Comparison of ENCODE assay signal across 8 cellular contexts in genomic region chr7:192035-192649, GRCh38. TPM values are rescaled to one million over a fixed set of nuclear protein-coding genes. Genes with fewer than 3 reads are reported as not detected.
DNase-seq lines count a peak whose midpoint lies in the region; ATAC-seq, FAIRE-seq and TF ChIP-seq lines count a peak whose summit lies in the region.

Gene FAM20C (plus strand): TSS chr7:192571. CDS start chr7:193200, 629 bp downstream.

- no peaks in the 10 kb centered on the region for H3K27me3 ChIP-seq in esophagus muscularis mucosa

- peaks cover 32 to 56% (median 50%) of the 10 kb centered on the region in 4 donors for H3K4me1 ChIP-seq in esophagus muscularis mucosa

- TF ChIP-seq POLR2A in esophagus muscularis mucosa (IDR thresholded peaks at IDR 0.05; ENCODE audit: low read depth) (peak; percentile 63), GM12892 (IDR thresholded peaks at IDR 0.05; ENCODE audit: low read depth, low read length) (no peak)

- no peaks in the 10 kb centered on the region for H3K9me3 ChIP-seq in esophagus muscularis mucosa

- H3K4me3 ChIP-seq in esophagus muscularis mucosa, result peak within 1 kb of the TSS; percentile 70 to 91 (median 83)

- WGBS in esophagus muscularis mucosa, result 0% methylated on average over 4 of the region's 84 CpGs

- H3K36me3 ChIP-seq in esophagus muscularis mucosa, result peaks cover 17 to 21% (median 19%) of the 10 kb centered on the region in 4 donors

- peak; percentile 61 for DNase-seq in G401 (ENCODE audit: low spot score)
- peak; percentile 76 for DNase-seq in NCI-H2227 (lab: John Stamatoyannopoulos, UW; ENCODE audit: unreplicated experiment)
- no peak for DNase-seq in activated T-cell treated with anti-CD3 and anti-CD28 coated beads, Interleukin-2, amount 50 U/mL, for 4 hours
- DNase-seq in esophagus muscularis mucosa (ENCODE audit: extremely low spot score), result peak; percentile 96
- DNase-seq in midbrain (lab: John Stamatoyannopoulos, UW), result peak; percentile 91
- DNase-seq in stimulated activated CD8-positive, alpha-beta memory T cell treated with anti-CD3 and anti-CD28 coated beads, Interleukin-15, amount 100 ng/mL, for 24 hours (ENCODE audit: low read depth), result peak; percentile 25
- DNase-seq in GM12892 (ENCODE audit: insufficient read length), result no peak

- in situ Hi-C loops in G401 (cut with HindIII; ENCODE audit: low sequenced_read_pairs), result no loop called here

- TF ChIP-seq EP300 in esophagus muscularis mucosa (IDR thresholded peaks at IDR 0.05), result no peak

- H3K27me3 Mint-ChIP-seq in activated T-cell treated with anti-CD3 and anti-CD28 coated beads, Interleukin-2, amount 50 U/mL, for 4 hours (ENCODE audit: low read depth), result peaks cover 54% of the 10 kb centered on the region

- no peak for TF ChIP-seq CTCF in esophagus muscularis mucosa (IDR thresholded peaks at IDR 0.05)

- no peaks in the 10 kb centered on the region for H3K36me3 Mint-ChIP-seq in activated T-cell treated with anti-CD3 and anti-CD28 coated beads, Interleukin-2, amount 50 U/mL, for 4 hours (ENCODE audit: insufficient read depth)

- ATAC-seq in activated T-cell treated with anti-CD3 and anti-CD28 coated beads, Interleukin-2, amount 50 U/mL, for 4 hours, result peak; percentile 87 to 92
- no peak for ATAC-seq in GM21367 (IDR thresholded peaks at IDR 0.05; ENCODE audit: unreplicated experiment)

- intact Hi-C loops in esophagus muscularis mucosa (cut with DNase I), result loop anchor here (5.0 kb wide), 2 partner anchors 40 to 45 kb away; no protein-coding TSS in a partner anchor

- FAIRE-seq in GM12892 (lab: Jason Lieb, UNC), result no peak

- H3K9me3 Mint-ChIP-seq in activated T-cell treated with anti-CD3 and anti-CD28 coated beads, Interleukin-2, amount 50 U/mL, for 4 hours, result no peaks in the 10 kb centered on the region

- peak within 1 kb of the TSS; percentile 92 to 97 (median 96) for H3K27ac ChIP-seq in esophagus muscularis mucosa (replicated peaks in 1 of 4)

- H3K4me3 Mint-ChIP-seq in activated T-cell treated with anti-CD3 and anti-CD28 coated beads, Interleukin-2, amount 50 U/mL, for 4 hours, result peak within 1 kb of the TSS; percentile 78

- peaks cover 3% of the 10 kb centered on the region for H3K4me1 Mint-ChIP-seq in activated T-cell treated with anti-CD3 and anti-CD28 coated beads, Interleukin-2, amount 50 U/mL, for 4 hours (ENCODE audit: low read depth)

RNA-seq across cellular contexts. Expression of gene FAM20C, which starts in this region (rescaled TPM):
- total RNA-seq in G401 (2014; rRNA removed; shearing (Covaris generic)), result 12.8 and 14.8 TPM in 2 replicates
- 1 to 10 TPM in 2 of 3 donors, under 1 TPM in 1; 0.47 to 2.0 (median 1.7) TPM for total RNA-seq in activated T-cell treated with anti-CD3 and anti-CD28 coated beads, Interleukin-2, amount 50 U/mL, for 4 hours
- total RNA-seq in esophagus muscularis mucosa, result 10 to 100 TPM; 46.5 to 79.2 (median 69.8) TPM
- not detected for polyA plus RNA-seq in GM12892 (2012; ENCODE audit: missing spikeins)

Comparison
In these comparisons a context has a peak if more than half of its experiments do, and no peak if none do; other contexts are left out.
1. DNase-seq: peak in G401 (single experiment), NCI-H2227 (single experiment), esophagus muscularis mucosa (single experiment), midbrain (single experiment) and stimulated activated CD8-positive, alpha-beta memory T cell treated with anti-CD3 and anti-CD28 coated beads, Interleukin-15, amount 100 ng/mL, for 24 hours (single experiment); none in activated T-cell treated with anti-CD3 and anti-CD28 coated beads, Interleukin-2, amount 50 U/mL, for 4 hours (single experiment) and GM12892 (single experiment).